ENCODE assay signal across 1 cellular context in the genomic region with DNA sequence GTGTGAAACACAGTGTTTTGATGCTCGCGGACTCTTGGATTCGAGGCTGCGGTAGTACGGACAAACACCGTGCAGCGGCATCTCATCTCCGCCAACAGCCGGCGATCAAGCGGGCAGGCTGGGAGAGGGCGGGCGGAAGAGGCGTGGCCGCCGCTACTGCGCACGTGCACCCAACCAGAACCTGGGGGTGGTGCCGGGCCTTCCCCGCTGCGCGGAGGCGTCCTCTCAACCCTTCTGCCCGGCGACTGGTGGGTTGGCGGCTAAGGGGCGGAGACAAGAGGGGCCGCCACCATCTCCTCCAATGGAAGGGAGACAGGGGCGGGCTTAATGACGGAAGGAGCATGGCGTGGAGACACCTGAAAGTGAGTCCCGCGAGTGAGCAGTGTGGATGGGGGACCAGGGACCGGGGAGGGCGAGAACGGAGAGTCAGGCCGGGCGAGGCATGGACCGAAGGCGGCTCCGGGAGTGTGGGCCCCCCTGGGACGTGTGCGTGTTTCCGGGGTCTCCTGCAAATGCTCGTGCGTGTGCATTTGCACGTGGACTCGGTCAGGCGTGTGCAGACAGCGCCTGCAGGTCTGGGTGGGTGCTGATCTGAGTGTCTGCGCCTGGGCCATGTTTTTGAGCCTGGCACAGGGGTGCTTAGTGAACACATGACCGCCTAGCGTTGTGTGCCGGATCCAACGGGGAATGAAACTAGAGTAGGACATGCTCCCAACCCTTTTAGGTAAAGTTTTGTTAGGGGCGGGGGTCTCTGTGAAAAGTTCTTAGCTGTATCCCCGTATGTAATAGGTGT.
A peak's percentile ranks its signal among the peaks of the same experiment; 100 is the strongest.
TF ChIP-seq lines count a peak whose summit lies in the region.

A gene (plus strand): TSS at position 321 of the 793 bp plus-strand sequence. CDS start 21 bp downstream, at position 342.

TF ChIP-seq in WTC11, 78 proteins besides CTCF, POLR2A, EP300 and RAD21 (continued from another document):
- TF ChIP-seq, protein P1, sequence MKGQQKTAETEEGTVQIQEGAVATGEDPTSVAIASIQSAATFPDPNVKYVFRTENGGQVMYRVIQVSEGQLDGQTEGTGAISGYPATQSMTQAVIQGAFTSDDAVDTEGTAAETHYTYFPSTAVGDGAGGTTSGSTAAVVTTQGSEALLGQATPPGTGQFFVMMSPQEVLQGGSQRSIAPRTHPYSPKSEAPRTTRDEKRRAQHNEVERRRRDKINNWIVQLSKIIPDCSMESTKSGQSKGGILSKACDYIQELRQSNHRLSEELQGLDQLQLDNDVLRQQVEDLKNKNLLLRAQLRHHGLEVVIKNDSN (CRISPR knock-in tag; IDR thresholded peaks at IDR 0.05), result peak; percentile 80; the same call in 1 of the 2 replicates
- TF ChIP-seq, protein P2, sequence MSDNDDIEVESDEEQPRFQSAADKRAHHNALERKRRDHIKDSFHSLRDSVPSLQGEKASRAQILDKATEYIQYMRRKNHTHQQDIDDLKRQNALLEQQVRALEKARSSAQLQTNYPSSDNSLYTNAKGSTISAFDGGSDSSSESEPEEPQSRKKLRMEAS (CRISPR knock-in tag; IDR thresholded peaks at IDR 0.05), result peak; percentile 83
- TF ChIP-seq CREM (CRISPR knock-in tag; IDR thresholded peaks at IDR 0.05) (peak; percentile 76), SP1 (CRISPR knock-in tag; conservative IDR thresholded peaks at IDR 0.05) (peak; percentile 90), NFYB (CRISPR knock-in tag; conservative IDR thresholded peaks at IDR 0.05; ENCODE audit: low read depth) (peak; percentile 60), ZNF232 (CRISPR knock-in tag; IDR thresholded peaks at IDR 0.05) (peak; percentile 56; the same call in 1 of the 2 replicates), RELA (CRISPR knock-in tag; IDR thresholded peaks at IDR 0.05; ENCODE audit: borderline replicate concordance) (0 out of 2 replicates have a peak, but pooled peaks have one; percentile 18), EMX1 (CRISPR knock-in tag; IDR thresholded peaks at IDR 0.05) (no peak)
- TF ChIP-seq, protein P3, sequence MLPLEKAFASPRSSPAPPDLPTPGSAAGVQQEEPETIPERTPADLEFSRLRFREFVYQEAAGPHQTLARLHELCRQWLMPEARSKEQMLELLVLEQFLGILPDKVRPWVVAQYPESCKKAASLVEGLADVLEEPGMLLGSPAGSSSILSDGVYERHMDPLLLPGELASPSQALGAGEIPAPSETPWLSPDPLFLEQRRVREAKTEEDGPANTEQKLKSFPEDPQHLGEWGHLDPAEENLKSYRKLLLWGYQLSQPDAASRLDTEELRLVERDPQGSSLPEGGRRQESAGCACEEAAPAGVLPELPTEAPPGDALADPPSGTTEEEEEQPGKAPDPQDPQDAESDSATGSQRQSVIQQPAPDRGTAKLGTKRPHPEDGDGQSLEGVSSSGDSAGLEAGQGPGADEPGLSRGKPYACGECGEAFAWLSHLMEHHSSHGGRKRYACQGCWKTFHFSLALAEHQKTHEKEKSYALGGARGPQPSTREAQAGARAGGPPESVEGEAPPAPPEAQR (CRISPR knock-in tag; IDR thresholded peaks at IDR 0.05), result no peak
